Comparison of ENCODE assay signal across 7 cellular contexts in genomic region chr19:6577410-6578125, GRCh38. TPM values are rescaled to one million over a fixed set of nuclear protein-coding genes. Genes with fewer than 3 reads are reported as not detected.
DNase-seq lines count a peak whose midpoint lies in the region; ATAC-seq and TF ChIP-seq lines count a peak whose summit lies in the region.

No MANE protein-coding gene starts in this region.

- TF ChIP-seq CTCF in IMR-90 (conservative IDR thresholded peaks at IDR 0.05; ENCODE audit: low read depth, low read length), result no peak
- no peak for TF ChIP-seq CTCF in colonic mucosa (IDR thresholded peaks at IDR 0.05)

- H2AFZ ChIP-seq in IMR-90 (replicated peaks; ENCODE audit: low read length, poor library complexity), result no peak overlapping the region

- DNase-seq in IMR-90 (no peak), colonic mucosa (peak; percentile 52), DMS114 treated with DMSO at 0.1 percent for 48 hours (lab: John Stamatoyannopoulos, UW; ENCODE audit: unreplicated experiment) (no peak), HuH-7.5 (ENCODE audit: low spot score) (no peak), NCI-H1417 treated with DMSO at 0.1 percent for 48 hours (lab: John Stamatoyannopoulos, UW) (no peak)

- H3K36me3 ChIP-seq in IMR-90 (ENCODE audit: control insufficient read depth, insufficient read depth, low read length) (no peaks in the 10 kb centered on the region), colonic mucosa (no peaks in the 10 kb centered on the region)

- no peak overlapping the region for H3K23ac ChIP-seq in IMR-90 (ENCODE audit: low read depth, low read length)

- no peak for TF ChIP-seq RAD21 in IMR-90 (IDR thresholded peaks at IDR 0.05; ENCODE audit: low read length)

- no peaks in the 10 kb centered on the region for H3K9me1 ChIP-seq in IMR-90 (ENCODE audit: insufficient read depth, low read length)

- no peak overlapping the region for H4K91ac ChIP-seq in IMR-90 (ENCODE audit: insufficient read depth, low read depth, low read length)

- whole genome bisulfite sequencing in IMR-90 (ENCODE audit: extremely low coverage in 2 of 2, insufficient read length in 1 of 2), 2 experiments, result no CpG with 5 or more reads among the region's 5 CpGs

- in situ Hi-C loops in IMR-90 (cut with MboI; ENCODE audit: low sequenced_read_pairs), result no loop called here

- H3K9ac ChIP-seq in IMR-90 (ENCODE audit: low read depth, low read length) (no peak overlapping the region), colonic mucosa (ENCODE audit: low read depth in 2 of 2, low read length in 2 of 2) (peak overlapping the region in 1 of 2 donors; percentile 9)

- H3K4me1 ChIP-seq in IMR-90 (ENCODE audit: control insufficient read depth, insufficient read depth, low read length) (no peaks in the 10 kb centered on the region), colonic mucosa (no peaks in the 10 kb centered on the region)

- H3K9me3 ChIP-seq in IMR-90 (ENCODE audit: control insufficient read depth, insufficient read depth, low read length), result no peaks in the 10 kb centered on the region
- H3K9me3 ChIP-seq in colonic mucosa, result no peaks in the 10 kb centered on the region

- H3K4me2 ChIP-seq in IMR-90 (ENCODE audit: low read depth, low read length), result no peak overlapping the region

- H3K27ac ChIP-seq in IMR-90 (ENCODE audit: insufficient read depth, low read length) (no peak overlapping the region), colonic mucosa (peak overlapping the region; percentile 44)

- no peak overlapping the region for H4K5ac ChIP-seq in IMR-90 (ENCODE audit: low read depth, low read length)

- H3K14ac ChIP-seq in IMR-90 (replicated peaks; ENCODE audit: low read depth, low read length), result no peak overlapping the region

- dilution Hi-C loops in IMR-90 (cut with HindIII; ENCODE audit: low sequenced_read_pairs, unreplicated experiment), result no loop called here

- H4K8ac ChIP-seq in IMR-90 (ENCODE audit: low read depth in 2 of 2, low read length in 2 of 2), result peak overlapping the region in 1 of 2 experiments; percentile 42; a peak in 1 of 4 replicates

- H3K18ac ChIP-seq in IMR-90 (ENCODE audit: low read depth, low read length), result peak overlapping the region; percentile 16; the same call in 1 of the 2 replicates

- peak; percentile 68 for ATAC-seq in GM18861 (IDR thresholded peaks at IDR 0.05; ENCODE audit: unreplicated experiment)
- ATAC-seq in GM21786 (IDR thresholded peaks at IDR 0.05; ENCODE audit: unreplicated experiment), result peak; percentile 78
- ATAC-seq in IMR-90 (ENCODE audit: low read depth), result no peak

- H3K79me1 ChIP-seq in IMR-90 (ENCODE audit: low read depth in 1 of 2, low read length in 2 of 2), result no peaks in the 10 kb centered on the region

- CTCF ChIA-PET in IMR-90 (lab: Yijun Ruan, JAX), result no interaction called here

- intact Hi-C loops in IMR-90 (cut with micrococcal nuclease), result no loop called here
- intact Hi-C loops in colonic mucosa (cut with DNase I), result no loop called here

- no peak overlapping the region for H3K4ac ChIP-seq in IMR-90 (ENCODE audit: low read depth, low read length)

- TF ChIP-seq POLR2A in IMR-90 (IDR thresholded peaks at IDR 0.05; ENCODE audit: low read depth, low read length), result no peak

- POLR2A ChIA-PET in IMR-90 (lab: Charles Lee; ENCODE audit: unreplicated experiment), result no interaction called here

- no peak overlapping the region for H2BK120ac ChIP-seq in IMR-90 (ENCODE audit: low read depth, low read length)

- no peak overlapping the region for H2AK9ac ChIP-seq in IMR-90 (replicated peaks; ENCODE audit: low read depth, low read length, poor library complexity)

- H3K56ac ChIP-seq in IMR-90 (ENCODE audit: extremely low read depth, insufficient read depth, low read length), result no peak overlapping the region

- no peaks in the 10 kb centered on the region for H3K27me3 ChIP-seq in IMR-90 (ENCODE audit: control insufficient read depth, insufficient read depth, low read length)
- no peaks in the 10 kb centered on the region for H3K27me3 ChIP-seq in colonic mucosa

- H2BK5ac ChIP-seq in IMR-90 (ENCODE audit: low read depth, low read length, poor library complexity, severe bottlenecking), result peak overlapping the region; percentile 68

- H2AK5ac ChIP-seq in IMR-90 (ENCODE audit: low read depth, low read length), result no peak overlapping the region

- no peak overlapping the region for H2BK20ac ChIP-seq in IMR-90 (ENCODE audit: low read depth, low read length)

- H4K20me1 ChIP-seq in IMR-90 (ENCODE audit: insufficient read depth, low read length), result no peaks in the 10 kb centered on the region

- H2BK15ac ChIP-seq in IMR-90 (ENCODE audit: low read depth, low read length), result no peak overlapping the region

- no TSS peak for BruUV-seq in IMR-90 (replicated peaks; lab: Mats Ljungman, UMichigan)

- no peak overlapping the region for H3K4me3 ChIP-seq in IMR-90 (ENCODE audit: insufficient read depth, low read depth, low read length)
- no peak overlapping the region for H3K4me3 ChIP-seq in colonic mucosa

TF ChIP-seq in IMR-90, 13 proteins besides CTCF, POLR2A, EP300 and RAD21:
- TF ChIP-seq RCOR1 (IDR thresholded peaks at IDR 0.05; ENCODE audit: insufficient replicate concordance, low read length) (no peak), CHD1 (IDR thresholded peaks at IDR 0.05; ENCODE audit: low read depth, low read length) (no peak), CEBPB (IDR thresholded peaks at IDR 0.05; ENCODE audit: low read depth, low read length) (no peak), MAZ (IDR thresholded peaks at IDR 0.05; ENCODE audit: borderline replicate concordance, low read depth, low read length) (no peak), MXI1 (IDR thresholded peaks at IDR 0.05; ENCODE audit: borderline replicate concordance, low read depth, low read length) (no peak), RFX5 (IDR thresholded peaks at IDR 0.05; ENCODE audit: low read depth, low read length) (no peak), MAFK (IDR thresholded peaks at IDR 0.05; ENCODE audit: low read depth, low read length) (no peak)
- TF ChIP-seq, protein P1, sequence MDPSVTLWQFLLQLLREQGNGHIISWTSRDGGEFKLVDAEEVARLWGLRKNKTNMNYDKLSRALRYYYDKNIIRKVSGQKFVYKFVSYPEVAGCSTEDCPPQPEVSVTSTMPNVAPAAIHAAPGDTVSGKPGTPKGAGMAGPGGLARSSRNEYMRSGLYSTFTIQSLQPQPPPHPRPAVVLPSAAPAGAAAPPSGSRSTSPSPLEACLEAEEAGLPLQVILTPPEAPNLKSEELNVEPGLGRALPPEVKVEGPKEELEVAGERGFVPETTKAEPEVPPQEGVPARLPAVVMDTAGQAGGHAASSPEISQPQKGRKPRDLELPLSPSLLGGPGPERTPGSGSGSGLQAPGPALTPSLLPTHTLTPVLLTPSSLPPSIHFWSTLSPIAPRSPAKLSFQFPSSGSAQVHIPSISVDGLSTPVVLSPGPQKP (IDR thresholded peaks at IDR 0.05; ENCODE audit: borderline replicate concordance, low read depth, low read length), result no peak

RNA-seq across cellular contexts. Expression of gene CD70, which starts 13.4 kb away (rescaled TPM):
- total RNA-seq in IMR-90 (2012; rRNA removed), result not detected in 2 replicates
- not detected in 2 replicates for polyA plus RNA-seq in IMR-90 (2012; rRNA removed)
- polyA plus RNA-seq in IMR-90 (2012; cell fraction: cytosol; rRNA removed), result not detected in 2 replicates
- not detected in 2 replicates for polyA plus RNA-seq in IMR-90 (2012; cell fraction: nucleus; rRNA removed; ENCODE audit: low replicate concordance)
- under 1 TPM; 0.27 to 0.57 TPM for total RNA-seq in colonic mucosa

RNA-seq across cellular contexts. Expression of gene TNFSF9, which starts 46.7 kb away (rescaled TPM):
- total RNA-seq in IMR-90 (2012; rRNA removed) (not detected in 2 replicates), colonic mucosa (1 to 10 TPM in 1 of 2 donors, under 1 TPM in 1; 0.79 to 4.0 TPM)
- 0.10 and 0.11 TPM in 2 replicates for polyA plus RNA-seq in IMR-90 (2012; rRNA removed)
- polyA plus RNA-seq in IMR-90 (2012; cell fraction: cytosol; rRNA removed), result 0.18 and 0.19 TPM in 2 replicates
- 0.07 and 0.12 TPM in 2 replicates for polyA plus RNA-seq in IMR-90 (2012; cell fraction: nucleus; rRNA removed; ENCODE audit: low replicate concordance)
